In genomic region chr1:9732123-9732971, GRCh38 we compare ENCODE assay signal across 15 cellular contexts.
DNase-seq lines count a peak whose midpoint lies in the region; ATAC-seq and TF ChIP-seq lines count a peak whose summit lies in the region.
"Had no signal": no experiment of that assay in that cellular context is flagged by ENCODE, and none has a peak within 500 bp of the region (broad histone marks: within the 10 kb centered on the region; RNA-seq: fewer than 3 reads in every experiment).

No MANE protein-coding gene starts in this region.

- POLR2A ChIA-PET in activated CD4-positive, alpha-beta memory T cell treated with anti-CD3 and anti-CD28 coated beads for 36 hours (lab: Charles Lee), result no interaction called here

- peaks cover 87 to 100% (median 100%) of the 10 kb centered on the region in 4 donors for H3K36me3 ChIP-seq in esophagus muscularis mucosa
- H3K36me3 ChIP-seq in prostate gland, result peaks cover 40 to 58% of the 10 kb centered on the region in 2 donors

- DNase-seq in stimulated activated naive CD8-positive, alpha-beta T cell treated with anti-CD3 and anti-CD28 coated beads, Interleukin-15, Interleukin-2, amounts not matched to agents 100 U/mL and 50 U/mL, for 24 hours, result no peak
- no peak for DNase-seq in activated CD4-positive, alpha-beta memory T cell treated with anti-CD3 and anti-CD28 coated beads for 36 hours
- DNase-seq in immature natural killer cell (no peak), esophagus muscularis mucosa (ENCODE audit: extremely low spot score) (no peak), prostate gland (ENCODE audit: low spot score) (no peak)
- DNase-seq: activated CD4-positive, CD25-positive, alpha-beta regulatory T cell treated with anti-CD3 and anti-CD28 coated beads, Interleukin-2, amount 50 U/mL, for 72 hours; activated gamma-delta T cell; islet precursor cell; KG1; NCI-H1436 treated with DMSO at 0.1 percent for 48 hours; NCI-H510A; transverse colon had no signal

- H3K9me3 ChIP-seq in esophagus muscularis mucosa, result no peaks in the 10 kb centered on the region
- no peaks in the 10 kb centered on the region for H3K9me3 ChIP-seq in prostate gland
- H3K9me3 ChIP-seq: transverse colon had no signal

- H3K36me3 Mint-ChIP-seq in stimulated activated naive CD8-positive, alpha-beta T cell treated with anti-CD3 and anti-CD28 coated beads, Interleukin-15, Interleukin-2, amounts not matched to agents 100 ng/mL and 50 ng/mL, for 24 hours (ENCODE audit: low read depth), result peaks cover 65% of the 10 kb centered on the region
- H3K36me3 Mint-ChIP-seq in activated CD4-positive, alpha-beta memory T cell treated with anti-CD3 and anti-CD28 coated beads for 36 hours, result peaks cover 67% of the 10 kb centered on the region
- H3K36me3 Mint-ChIP-seq in immature natural killer cell, result peaks cover 7 to 41% (median 15%) of the 10 kb centered on the region in 3 donors

- TF ChIP-seq EP300 in esophagus muscularis mucosa (IDR thresholded peaks at IDR 0.05), result no peak

- no peaks in the 10 kb centered on the region for H3K4me1 ChIP-seq in esophagus muscularis mucosa
- H3K4me1 ChIP-seq in prostate gland (replicated peaks), result no peaks in the 10 kb centered on the region
- H3K4me1 ChIP-seq: transverse colon had no signal

- no peak for ATAC-seq in stimulated activated naive CD8-positive, alpha-beta T cell treated with anti-CD3 and anti-CD28 coated beads, Interleukin-15, Interleukin-2, amounts not matched to agents 100 U/mL and 50 U/mL, for 24 hours
- ATAC-seq in GM19035 (IDR thresholded peaks at IDR 0.05; ENCODE audit: unreplicated experiment) (no peak), HG03039 (IDR thresholded peaks at IDR 0.05; ENCODE audit: unreplicated experiment) (no peak)

- no peak overlapping the region for H3K4me3 ChIP-seq in esophagus muscularis mucosa
- H3K4me3 ChIP-seq in prostate gland, result no peak overlapping the region
- H3K4me3 ChIP-seq: transverse colon had no signal

- no peak overlapping the region for H3K4me3 Mint-ChIP-seq in stimulated activated naive CD8-positive, alpha-beta T cell treated with anti-CD3 and anti-CD28 coated beads, Interleukin-15, Interleukin-2, amounts not matched to agents 100 ng/mL and 50 ng/mL, for 24 hours
- H3K4me3 Mint-ChIP-seq in activated CD4-positive, alpha-beta memory T cell treated with anti-CD3 and anti-CD28 coated beads for 36 hours, result no peak overlapping the region
- peak overlapping the region in 1 of 5 donors; percentile 13 for H3K4me3 Mint-ChIP-seq in immature natural killer cell

- 89% methylated on average over 18 of the region's 18 CpGs for WGBS in esophagus muscularis mucosa
- 90% methylated on average over 18 of the region's 18 CpGs for WGBS in prostate gland

- TF ChIP-seq CTCF in esophagus muscularis mucosa (IDR thresholded peaks at IDR 0.05) (no peak), prostate gland (IDR thresholded peaks at IDR 0.05) (no peak)

- H3K27ac ChIP-seq in esophagus muscularis mucosa (replicated peaks in 1 of 4), result no peak overlapping the region
- no peak overlapping the region for H3K27ac ChIP-seq in prostate gland
- H3K27ac ChIP-seq: transverse colon had no signal

- H3K27me3 ChIP-seq in esophagus muscularis mucosa (no peaks in the 10 kb centered on the region), prostate gland (replicated peaks; ENCODE audit: insufficient read depth) (no peaks in the 10 kb centered on the region)
- H3K27me3 ChIP-seq: transverse colon had no signal

- intact Hi-C loops in activated CD4-positive, alpha-beta memory T cell treated with anti-CD3 and anti-CD28 coated beads for 36 hours (cut with micrococcal nuclease), result no loop called here
- intact Hi-C loops in esophagus muscularis mucosa (cut with DNase I), result no loop called here
- intact Hi-C loops in prostate gland (cut with DNase I), result no loop called here

- no peak for TF ChIP-seq POLR2A in esophagus muscularis mucosa (IDR thresholded peaks at IDR 0.05; ENCODE audit: low read depth)
- TF ChIP-seq POLR2A in prostate gland (IDR thresholded peaks at IDR 0.05), result no peak

- peaks cover 52% of the 10 kb centered on the region for H3K4me1 Mint-ChIP-seq in stimulated activated naive CD8-positive, alpha-beta T cell treated with anti-CD3 and anti-CD28 coated beads, Interleukin-15, Interleukin-2, amounts not matched to agents 100 ng/mL and 50 ng/mL, for 24 hours (ENCODE audit: low read depth)
- H3K4me1 Mint-ChIP-seq in activated CD4-positive, alpha-beta memory T cell treated with anti-CD3 and anti-CD28 coated beads for 36 hours (ENCODE audit: low read depth), result peaks cover 45% of the 10 kb centered on the region
- H3K4me1 Mint-ChIP-seq in immature natural killer cell, result peaks cover 28 to 40% of the 10 kb centered on the region in 2 donors

- H3K9me3 Mint-ChIP-seq in stimulated activated naive CD8-positive, alpha-beta T cell treated with anti-CD3 and anti-CD28 coated beads, Interleukin-15, Interleukin-2, amounts not matched to agents 100 ng/mL and 50 ng/mL, for 24 hours, result no peaks in the 10 kb centered on the region
- H3K9me3 Mint-ChIP-seq in activated CD4-positive, alpha-beta memory T cell treated with anti-CD3 and anti-CD28 coated beads for 36 hours, result no peaks in the 10 kb centered on the region
- no peaks in the 10 kb centered on the region for H3K9me3 Mint-ChIP-seq in immature natural killer cell

- H3K27ac Mint-ChIP-seq in stimulated activated naive CD8-positive, alpha-beta T cell treated with anti-CD3 and anti-CD28 coated beads, Interleukin-15, Interleukin-2, amounts not matched to agents 100 ng/mL and 50 ng/mL, for 24 hours, result peak overlapping the region; percentile 45
- H3K27ac Mint-ChIP-seq in activated CD4-positive, alpha-beta memory T cell treated with anti-CD3 and anti-CD28 coated beads for 36 hours, result peak overlapping the region; percentile 51
- H3K27ac Mint-ChIP-seq in immature natural killer cell, result peak overlapping the region in 5 of 6 donors; percentile 45 to 85 (median 76)

- H3K27me3 Mint-ChIP-seq in stimulated activated naive CD8-positive, alpha-beta T cell treated with anti-CD3 and anti-CD28 coated beads, Interleukin-15, Interleukin-2, amounts not matched to agents 100 ng/mL and 50 ng/mL, for 24 hours, result no peaks in the 10 kb centered on the region
- no peaks in the 10 kb centered on the region for H3K27me3 Mint-ChIP-seq in activated CD4-positive, alpha-beta memory T cell treated with anti-CD3 and anti-CD28 coated beads for 36 hours
- H3K27me3 Mint-ChIP-seq in immature natural killer cell (ENCODE audit: low read depth in 3 of 3), result peaks cover 9 to 53% (median 43%) of the 10 kb centered on the region in 3 donors

- CTCF ChIA-PET in activated CD4-positive, alpha-beta memory T cell treated with anti-CD3 and anti-CD28 coated beads for 36 hours (lab: Charles Lee), result interaction anchor here (0.9 to 1.5 kb wide), 2 partner anchors 11 to 106 kb away, joined by 3 to 6 read pairs; no protein-coding TSS in a partner anchor
